ENCODE assay signal across 9 cellular contexts in genomic region chr1:180633092-180634045, GRCh38. TPM values are rescaled to one million over a fixed set of nuclear protein-coding genes. Genes with fewer than 3 reads are reported as not detected.
A peak's percentile ranks its signal among the peaks of the same experiment; 100 is the strongest.
DNase-seq lines count a peak whose midpoint lies in the region; ATAC-seq and TF ChIP-seq lines count a peak whose summit lies in the region.
"Had no signal": no experiment of that assay in that cellular context is flagged by ENCODE, and none has a peak within 500 bp of the region (broad histone marks: within the 10 kb centered on the region; RNA-seq: fewer than 3 reads in every experiment).

No MANE protein-coding gene starts in this region.

- H3K27me3 ChIP-seq in esophagus muscularis mucosa (no peaks in the 10 kb centered on the region), stomach (no peaks in the 10 kb centered on the region)

- intact Hi-C loops in esophagus muscularis mucosa (cut with DNase I) (loop anchor here (5.0 kb wide), 2 partner anchors 96 to 229 kb away; no protein-coding TSS in a partner anchor), stomach (cut with DNase I; ENCODE audit: low total_unique reads) (no loop called here)

- H3K4me3 ChIP-seq in esophagus muscularis mucosa (peak overlapping the region; percentile 87 to 99 (median 95)), stomach (peak overlapping the region in 3 of 4 donors; percentile 86 to 96 (median 93))

- no peaks in the 10 kb centered on the region for H3K36me3 ChIP-seq in esophagus muscularis mucosa
- no peaks in the 10 kb centered on the region for H3K36me3 ChIP-seq in stomach

- H3K36me3 Mint-ChIP-seq in glutamatergic neuron (ENCODE audit: unreplicated experiment) = no peaks in the 10 kb centered on the region

- H3K9me3 Mint-ChIP-seq in glutamatergic neuron (ENCODE audit: unreplicated experiment) = peaks cover 5% of the 10 kb centered on the region
- H3K9me3 Mint-ChIP-seq: stimulated activated naive CD8-positive, alpha-beta T cell treated with anti-CD3 and anti-CD28 coated beads, Interleukin-15, Interleukin-2, amounts not matched to agents 100 ng/mL and 50 ng/mL, for 24 hours had no signal

- H3K27ac Mint-ChIP-seq in glutamatergic neuron (ENCODE audit: unreplicated experiment) = no peak overlapping the region
- H3K27ac Mint-ChIP-seq: stimulated activated naive CD8-positive, alpha-beta T cell treated with anti-CD3 and anti-CD28 coated beads, Interleukin-15, Interleukin-2, amounts not matched to agents 100 ng/mL and 50 ng/mL, for 24 hours had no signal

- ATAC-seq in GM21723 (IDR thresholded peaks at IDR 0.05; ENCODE audit: unreplicated experiment) = no peak

- no peak for TF ChIP-seq EP300 in esophagus muscularis mucosa (IDR thresholded peaks at IDR 0.05)
- TF ChIP-seq EP300 in stomach (IDR thresholded peaks at IDR 0.05) = no peak

- TF ChIP-seq CTCF in esophagus muscularis mucosa (IDR thresholded peaks at IDR 0.05) (no peak), stomach (IDR thresholded peaks at IDR 0.05) (no peak), glutamatergic neuron (IDR thresholded peaks at IDR 0.05; ENCODE audit: partially characterized antibody, unreplicated experiment) (no peak)

- DNase-seq in NCI-H1417 (lab: John Stamatoyannopoulos, UW) = peak; percentile 27 to 67 (median 39)
- no peak for DNase-seq in NCI-H1417 treated with DMSO at 0.1 percent for 48 hours (lab: John Stamatoyannopoulos, UW)
- DNase-seq in NCI-H69 (lab: John Stamatoyannopoulos, UW) = peak; percentile 50
- no peak for DNase-seq in esophagus muscularis mucosa (ENCODE audit: extremely low spot score)
- DNase-seq in stomach = no peak
- no peak for DNase-seq in islet precursor cell
- DNase-seq in glutamatergic neuron = no peak

- no peak overlapping the region for H3K4me3 Mint-ChIP-seq in glutamatergic neuron (ENCODE audit: unreplicated experiment)
- H3K4me3 Mint-ChIP-seq: stimulated activated naive CD8-positive, alpha-beta T cell treated with anti-CD3 and anti-CD28 coated beads, Interleukin-15, Interleukin-2, amounts not matched to agents 100 ng/mL and 50 ng/mL, for 24 hours had no signal

- 65% methylated on average over 3 of the region's 3 CpGs for WGBS in esophagus muscularis mucosa
- WGBS in stomach, 5 donors = 59 to 74% (median 68%) methylated on average over 3 of the region's 3 CpGs

- no peak for TF ChIP-seq POLR2A in esophagus muscularis mucosa (IDR thresholded peaks at IDR 0.05; ENCODE audit: low read depth)
- no peak for TF ChIP-seq POLR2A in stomach (IDR thresholded peaks at IDR 0.05)

- H3K27me3 Mint-ChIP-seq in glutamatergic neuron (ENCODE audit: unreplicated experiment) = peaks cover 2% of the 10 kb centered on the region
- H3K27me3 Mint-ChIP-seq: stimulated activated naive CD8-positive, alpha-beta T cell treated with anti-CD3 and anti-CD28 coated beads, Interleukin-15, Interleukin-2, amounts not matched to agents 100 ng/mL and 50 ng/mL, for 24 hours had no signal

- H3K4me1 ChIP-seq in esophagus muscularis mucosa = peaks cover 33 to 47% (median 39%) of the 10 kb centered on the region in 4 donors
- peaks cover 0 to 43% (median 25%) of the 10 kb centered on the region in 4 donors for H3K4me1 ChIP-seq in stomach

- H3K27ac ChIP-seq in esophagus muscularis mucosa (replicated peaks in 1 of 4) (peak overlapping the region in 2 of 4 donors; percentile 96), stomach (no peak overlapping the region)

- peaks cover 11% of the 10 kb centered on the region for H3K4me1 Mint-ChIP-seq in glutamatergic neuron (ENCODE audit: low read depth, unreplicated experiment)

- H3K9me3 ChIP-seq in esophagus muscularis mucosa (no peaks in the 10 kb centered on the region), stomach (no peaks in the 10 kb centered on the region)

RNA-seq across cellular contexts. Expression of gene XPR1, which starts 1.5 kb away (rescaled TPM):
- 10 to 100 TPM; 15.8 to 26.7 (median 22.8) TPM for total RNA-seq in esophagus muscularis mucosa
- 10 to 100 TPM in 3 of 5 donors, 1 to 10 TPM in 2; 3.5 to 27.0 (median 10.3) TPM for total RNA-seq in stomach
- 1 to 10 TPM in 2 of 3 donors, under 1 TPM in 1; 0.92 to 3.4 (median 1.7) TPM for polyA plus RNA-seq in stomach
- 62.1 TPM for total RNA-seq in glutamatergic neuron (ENCODE audit: unreplicated experiment)

Comparison
In these comparisons a context has a peak if more than half of its experiments do, and no peak if none do; other contexts are left out.
1. DNase-seq: peak in NCI-H1417 (3 of 3) and NCI-H69 (single experiment); none in NCI-H1417 treated with DMSO at 0.1 percent for 48 hours (single experiment), esophagus muscularis mucosa (single experiment), stomach (single experiment), islet precursor cell (single experiment) and glutamatergic neuron (single experiment).